In the genomic region with DNA sequence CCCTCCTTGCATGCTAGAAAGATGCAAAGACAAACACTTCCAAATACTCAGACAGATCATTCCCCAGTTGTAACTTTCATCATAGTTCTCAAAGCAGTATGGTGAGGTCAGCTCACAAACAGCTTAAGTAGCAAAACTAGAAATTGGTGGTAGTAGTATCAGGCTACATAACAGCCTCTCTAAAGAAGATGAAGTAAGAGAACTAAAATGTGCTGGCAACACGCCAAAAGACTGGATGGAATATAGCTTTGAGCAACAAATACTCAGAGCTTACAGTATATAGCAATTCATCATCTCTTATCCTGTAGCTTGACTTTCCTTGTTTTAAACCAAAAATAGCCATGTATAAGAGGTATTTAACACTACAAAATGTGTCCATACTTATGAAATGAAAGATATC, we compare ENCODE assay signal across 8 cellular contexts. TPM values are rescaled to one million over a fixed set of nuclear protein-coding genes. Genes with fewer than 3 reads are reported as not detected.
DNase-seq lines count a peak whose midpoint lies in the region; ATAC-seq, FAIRE-seq and TF ChIP-seq lines count a peak whose summit lies in the region.

No MANE protein-coding gene starts in this region.

- no peak for FAIRE-seq in GM19239 (lab: Jason Lieb, UNC)

- H3K36me3 ChIP-seq in skeletal muscle tissue (ENCODE audit: control insufficient read depth in 3 of 3, insufficient read depth in 3 of 3, low read length in 3 of 3) = peaks cover 0 to 10% (median 6%) of the 10 kb centered on the region in 3 donors

- H3K27me3 ChIP-seq in skeletal muscle tissue (ENCODE audit: control insufficient read depth in 3 of 3, insufficient read depth in 3 of 3, low read length in 3 of 3) = no peaks in the 10 kb centered on the region

- no peak for DNase-seq in Right ventricle myocardium inferior (ENCODE audit: missing footprints)
- DNase-seq in cardiac septum (ENCODE audit: low spot score) = no peak
- peak; percentile 76 for DNase-seq in OCI-M1 (lab: John Stamatoyannopoulos, UW)
- DNase-seq in fibroblast of pulmonary artery (ENCODE audit: low read depth) = peak; percentile 98
- no peak for DNase-seq in GM19239 (ENCODE audit: insufficient read length, low spot score)
- no peak for DNase-seq in GM19238 (ENCODE audit: insufficient read length, low spot score)

- H3K27ac ChIP-seq in skeletal muscle tissue (ENCODE audit: low read depth, low read length) = peak overlapping the region; percentile 78

- H3K4me3 ChIP-seq in fibroblast of pulmonary artery (replicated peaks; ENCODE audit: low read depth, low read length) = no peak overlapping the region
- no peak overlapping the region for H3K4me3 ChIP-seq in skeletal muscle tissue (ENCODE audit: low read length in 3 of 3)

- ATAC-seq in Right ventricle myocardium inferior = peak; percentile 67
- ATAC-seq in HG03442 (IDR thresholded peaks at IDR 0.05; ENCODE audit: unreplicated experiment) = no peak

- no peaks in the 10 kb centered on the region for H3K9me3 ChIP-seq in skeletal muscle tissue (ENCODE audit: control insufficient read depth in 3 of 3, low read length in 3 of 3)

- peak overlapping the region in 2 of 3 donors; percentile 20 to 71 for H3K9ac ChIP-seq in skeletal muscle tissue (ENCODE audit: low read depth in 1 of 3, low read length in 3 of 3)

- peaks cover 36 to 49% (median 36%) of the 10 kb centered on the region in 3 donors for H3K4me1 ChIP-seq in skeletal muscle tissue (ENCODE audit: control insufficient read depth in 3 of 3, insufficient read depth in 3 of 3, low read length in 3 of 3)

- no peak for TF ChIP-seq CTCF in fibroblast of pulmonary artery (IDR thresholded peaks at IDR 0.05; ENCODE audit: low read length, missing control alignments)

- intact Hi-C loops in Right ventricle myocardium inferior (cut with DNase I) (no loop called here), cardiac septum (cut with DNase I) (no loop called here)

RNA-seq across cellular contexts. Expression of a gene that starts 7.5 kb away (rescaled TPM):
- total RNA-seq in Right ventricle myocardium inferior (80.6 TPM), cardiac septum (71.7 TPM), skeletal muscle tissue (34.4 TPM)

RNA-seq across cellular contexts. Expression of a gene that starts 51.0 kb away (rescaled TPM):
- total RNA-seq in Right ventricle myocardium inferior (20.2 TPM), cardiac septum (73.9 TPM), skeletal muscle tissue (11.0 TPM)

Comparison
In these comparisons a context has a peak if more than half of its experiments do, and no peak if none do; other contexts are left out.
1. DNase-seq: peak in OCI-M1 (single experiment) and fibroblast of pulmonary artery (single experiment); none in Right ventricle myocardium inferior (single experiment), cardiac septum (single experiment), GM19239 (single experiment) and GM19238 (single experiment).